In the genomic region with DNA sequence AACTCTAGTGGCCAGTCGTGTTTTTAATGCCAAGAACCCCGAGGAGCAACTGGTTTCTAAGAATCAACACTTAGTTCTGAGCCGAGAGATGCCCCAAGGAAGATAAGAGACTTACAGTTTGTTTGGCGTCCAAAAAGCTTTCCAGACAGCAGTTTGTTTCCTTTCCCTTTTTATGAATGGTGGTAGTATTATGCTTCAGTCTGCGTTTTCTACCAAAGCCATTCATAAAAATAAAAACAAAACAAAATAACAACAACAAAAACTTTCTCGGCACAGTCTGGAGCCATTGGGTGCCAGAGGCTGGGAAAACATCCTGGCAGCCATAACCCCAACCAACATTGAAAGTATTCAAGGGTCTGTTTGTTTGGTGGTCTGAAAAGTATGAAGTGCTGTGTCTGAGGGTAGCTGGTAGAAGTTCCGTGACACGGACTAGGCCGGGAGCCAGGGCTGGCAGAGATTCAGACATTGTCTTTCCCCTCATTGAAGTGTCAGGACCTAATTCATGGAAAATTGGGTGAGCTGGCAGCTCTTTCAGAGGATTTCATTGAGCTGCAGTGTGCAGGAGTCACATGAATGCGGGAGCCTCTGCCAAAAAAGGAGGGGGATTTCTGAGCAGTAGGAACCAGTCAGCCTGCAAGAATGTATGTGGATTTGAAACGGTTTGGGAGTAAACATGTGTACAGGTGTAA, we compare ENCODE assay signal across 9 cellular contexts.
DNase-seq lines count a peak whose midpoint lies in the region; ATAC-seq and TF ChIP-seq lines count a peak whose summit lies in the region.
"Had no signal": no experiment of that assay in that cellular context is flagged by ENCODE, and none has a peak within 500 bp of the region (broad histone marks: within the 10 kb centered on the region; RNA-seq: fewer than 3 reads in every experiment).

No MANE protein-coding gene starts in this region.

- no peaks in the 10 kb centered on the region for H4K20me1 ChIP-seq in H9 (ENCODE audit: control insufficient read depth, insufficient read depth, insufficient read length)

- no peak overlapping the region for H2BK12ac ChIP-seq in H9 (ENCODE audit: insufficient read length, low read depth, low read length)

- H3K9ac ChIP-seq in H9 (ENCODE audit: extremely low read depth, insufficient read length, low read length), result no peak overlapping the region

- no peaks in the 10 kb centered on the region for H3K27me3 Mint-ChIP-seq in H9 (ENCODE audit: low read depth)
- H3K27me3 Mint-ChIP-seq in activated T-helper 1 cell treated with anti-CD3 and anti-CD28 coated beads, Interleukin-12 subunit alpha, Interleukin-12 subunit beta, Interleukin-2, Interleukin-4 antibody, amounts not matched to agents 30 ng/mL and 10 ng/mL and 1 ng/mL, durations not matched to agents 14 hours and 24 hours and 36 hours (ENCODE audit: insufficient read depth), result peaks cover 3% of the 10 kb centered on the region

- H3K9me3 Mint-ChIP-seq in H9, result no peaks in the 10 kb centered on the region
- no peaks in the 10 kb centered on the region for H3K9me3 Mint-ChIP-seq in activated T-helper 1 cell treated with anti-CD3 and anti-CD28 coated beads, Interleukin-12 subunit alpha, Interleukin-12 subunit beta, Interleukin-2, Interleukin-4 antibody, amounts not matched to agents 30 ng/mL and 10 ng/mL and 1 ng/mL, durations not matched to agents 14 hours and 24 hours and 36 hours

- WGBS in H9 (ENCODE audit: extremely low coverage, insufficient read length, low lambda C conversion rate), result no CpG with 5 or more reads among the region's 11 CpGs
- 52 to 63% methylated on average over 11 of the region's 11 CpGs for WGBS in sigmoid colon, 2 donors

- no peak overlapping the region for H4K5ac ChIP-seq in H9 (ENCODE audit: insufficient read length, low read depth, low read length)

- no peaks in the 10 kb centered on the region for H3K23me2 ChIP-seq in H9 (ENCODE audit: insufficient read length, low read depth, low read length, poor library complexity, severe bottlenecking)

- no peaks in the 10 kb centered on the region for H3K79me2 ChIP-seq in H9 (ENCODE audit: insufficient read depth, low read length)

- H3K9me3 ChIP-seq in H9 (ENCODE audit: control insufficient read depth, low read depth, low read length) (no peaks in the 10 kb centered on the region), sigmoid colon (no peaks in the 10 kb centered on the region)
- H3K9me3 ChIP-seq: Peyer's patch had no signal

- no peak overlapping the region for H3K4me3 ChIP-seq in sigmoid colon
- H3K4me3 ChIP-seq: Peyer's patch had no signal

- intact Hi-C loops in sigmoid colon (cut with DNase I), result no loop called here
- intact Hi-C loops in activated T-helper 1 cell treated with anti-CD3 and anti-CD28 coated beads, Interleukin-12 subunit alpha, Interleukin-12 subunit beta, Interleukin-2, Interleukin-4 antibody, amounts not matched to agents 30 ng/mL and 10 ng/mL and 1 ng/mL, durations not matched to agents 14 hours and 24 hours and 36 hours (cut with micrococcal nuclease), result no loop called here

- no peak overlapping the region for H2AK5ac ChIP-seq in H9 (ENCODE audit: insufficient read length, low read length)

- no peak overlapping the region for H3K4me2 ChIP-seq in H9 (ENCODE audit: insufficient read depth, insufficient read length, low read length)

- no peak overlapping the region for H2BK5ac ChIP-seq in H9 (ENCODE audit: insufficient read length, low read length)

- no peak overlapping the region for H3K14ac ChIP-seq in H9 (ENCODE audit: insufficient read depth, low read length)

- no peak for ATAC-seq in HG03571 (IDR thresholded peaks at IDR 0.05; ENCODE audit: unreplicated experiment)

- H3K27ac Mint-ChIP-seq in H9, result peak overlapping the region in 2 of 3 experiments; percentile 20 to 31; a peak in 3 of 7 replicates
- no peak overlapping the region for H3K27ac Mint-ChIP-seq in activated T-helper 1 cell treated with anti-CD3 and anti-CD28 coated beads, Interleukin-12 subunit alpha, Interleukin-12 subunit beta, Interleukin-2, Interleukin-4 antibody, amounts not matched to agents 30 ng/mL and 10 ng/mL and 1 ng/mL, durations not matched to agents 14 hours and 24 hours and 36 hours

- no peak overlapping the region for H2AFZ ChIP-seq in H9 (ENCODE audit: low read length)

- H3K4me3 Mint-ChIP-seq in H9, result no peak overlapping the region
- H3K4me3 Mint-ChIP-seq in activated T-helper 1 cell treated with anti-CD3 and anti-CD28 coated beads, Interleukin-12 subunit alpha, Interleukin-12 subunit beta, Interleukin-2, Interleukin-4 antibody, amounts not matched to agents 30 ng/mL and 10 ng/mL and 1 ng/mL, durations not matched to agents 14 hours and 24 hours and 36 hours, result no peak overlapping the region

- H3T11ph ChIP-seq in H9 (ENCODE audit: low read length), result no peak overlapping the region

- no peaks in the 10 kb centered on the region for H3K4me1 ChIP-seq in H9 (ENCODE audit: insufficient read depth, low read length)
- H3K4me1 ChIP-seq in sigmoid colon, result peaks cover 0 to 10% (median 10%) of the 10 kb centered on the region in 4 donors
- H3K4me1 ChIP-seq: Peyer's patch had no signal

- H3K27ac ChIP-seq in H9 (ENCODE audit: insufficient read length, low read depth, low read length) (no peak overlapping the region), sigmoid colon (no peak overlapping the region)
- H3K27ac ChIP-seq: Peyer's patch had no signal

- TF ChIP-seq CTCF in H9 (conservative IDR thresholded peaks at IDR 0.05), result no peak
- TF ChIP-seq CTCF in sigmoid colon (IDR thresholded peaks at IDR 0.05), result no peak

- H3K4me1 Mint-ChIP-seq in H9, result peaks cover 16 to 25% of the 10 kb centered on the region in 2 experiments
- no peaks in the 10 kb centered on the region for H3K4me1 Mint-ChIP-seq in activated T-helper 1 cell treated with anti-CD3 and anti-CD28 coated beads, Interleukin-12 subunit alpha, Interleukin-12 subunit beta, Interleukin-2, Interleukin-4 antibody, amounts not matched to agents 30 ng/mL and 10 ng/mL and 1 ng/mL, durations not matched to agents 14 hours and 24 hours and 36 hours (ENCODE audit: low read depth)

- no peaks in the 10 kb centered on the region for H3K79me1 ChIP-seq in H9 (ENCODE audit: insufficient read depth, low read depth, low read length, poor library complexity, severe bottlenecking)

- H3K27me3 ChIP-seq in H9 (ENCODE audit: insufficient read depth, low read length) (no peaks in the 10 kb centered on the region), sigmoid colon (no peaks in the 10 kb centered on the region)
- H3K27me3 ChIP-seq: Peyer's patch had no signal

- peaks cover 0 to 5% (median 3%) of the 10 kb centered on the region in 3 experiments; a peak in 3 of 7 replicates for H3K36me3 Mint-ChIP-seq in H9 (ENCODE audit: insufficient read depth in 1 of 3, low read depth in 3 of 3)
- H3K36me3 Mint-ChIP-seq in activated T-helper 1 cell treated with anti-CD3 and anti-CD28 coated beads, Interleukin-12 subunit alpha, Interleukin-12 subunit beta, Interleukin-2, Interleukin-4 antibody, amounts not matched to agents 30 ng/mL and 10 ng/mL and 1 ng/mL, durations not matched to agents 14 hours and 24 hours and 36 hours (ENCODE audit: low read depth), result no peaks in the 10 kb centered on the region

- no peak overlapping the region for H3K56ac ChIP-seq in H9 (ENCODE audit: insufficient read length, low read depth, low read length)

- H2BK20ac ChIP-seq in H9 (ENCODE audit: low read depth, low read length, poor library complexity, severe bottlenecking), result no peak overlapping the region

- no peak overlapping the region for H3K18ac ChIP-seq in H9 (ENCODE audit: insufficient read length, low read depth, low read length)

- H3K36me3 ChIP-seq in sigmoid colon, result no peaks in the 10 kb centered on the region

- H2BK120ac ChIP-seq in H9 (ENCODE audit: low read depth, low read length, poor library complexity, severe bottlenecking), result no peak overlapping the region

- no peak overlapping the region for H3K4ac ChIP-seq in H9 (ENCODE audit: low read depth, low read length)

- H4K91ac ChIP-seq in H9 (ENCODE audit: insufficient read length, low read depth, low read length), result no peak overlapping the region

- H2BK15ac ChIP-seq in H9 (ENCODE audit: low read depth, low read length), result no peak overlapping the region

- TF ChIP-seq EP300 in sigmoid colon (IDR thresholded peaks at IDR 0.05), result no peak

- DNase-seq in H9 (no peak), anterior cingulate cortex (lab: John Stamatoyannopoulos, UW) (peak in 51 of 58 donors; percentile 3 to 77 (median 38)), hepatic stellate cell (ENCODE audit: low spot score) (peak; percentile 34), sigmoid colon (peak; percentile 75), NCI-H2029 (lab: John Stamatoyannopoulos, UW) (no peak), DMS153 (lab: John Stamatoyannopoulos, UW) (no peak)
- no peak for DNase-seq in activated T-helper 1 cell treated with anti-CD3 and anti-CD28 coated beads, Interleukin-12 subunit alpha, Interleukin-12 subunit beta, Interleukin-2, Interleukin-4 antibody, amounts not matched to agents 30 ng/mL and 10 ng/mL and 1 ng/mL, durations not matched to agents 14 hours and 24 hours and 36 hours (ENCODE audit: low spot score)
- DNase-seq: Peyer's patch had no signal

- no peak overlapping the region for H3K23ac ChIP-seq in H9 (ENCODE audit: insufficient read length, low read depth, low read length)

- H4K8ac ChIP-seq in H9 (replicated peaks; ENCODE audit: insufficient read length, low read depth, low read length), result no peak overlapping the region

- TF ChIP-seq POLR2A in sigmoid colon (IDR thresholded peaks at IDR 0.05), result no peak

Comparison
In these comparisons a context has a peak if more than half of its experiments do, and no peak if none do; other contexts are left out.
1. DNase-seq: peak in anterior cingulate cortex (51 of 58), hepatic stellate cell (single experiment) and sigmoid colon (single experiment); none in H9 (single experiment), activated T-helper 1 cell treated with anti-CD3 and anti-CD28 coated beads, Interleukin-12 subunit alpha, Interleukin-12 subunit beta, Interleukin-2, Interleukin-4 antibody, amounts not matched to agents 30 ng/mL and 10 ng/mL and 1 ng/mL, durations not matched to agents 14 hours and 24 hours and 36 hours (single experiment), NCI-H2029 (single experiment) and DMS153 (single experiment).